ENCODE assay signal across 8 cellular contexts in genomic region chr13:24511824-24512207, GRCh38. TPM values are rescaled to one million over a fixed set of nuclear protein-coding genes. Genes with fewer than 3 reads are reported as not detected.
DNase-seq lines count a peak whose midpoint lies in the region; ATAC-seq and TF ChIP-seq lines count a peak whose summit lies in the region.

No MANE protein-coding gene starts in this region.

- TF ChIP-seq CTCF in kidney epithelial cell (IDR thresholded peaks at IDR 0.05; ENCODE audit: insufficient read depth, low read length, poor library complexity, severe bottlenecking) (no peak), thoracic aorta (IDR thresholded peaks at IDR 0.05) (no peak)

- H3K36me3 ChIP-seq in adipocyte (ENCODE audit: control insufficient read depth, insufficient read depth, low read length, severe bottlenecking) = peaks cover 3% of the 10 kb centered on the region
- no peaks in the 10 kb centered on the region for H3K36me3 ChIP-seq in kidney epithelial cell (ENCODE audit: control insufficient read depth, insufficient read depth, low read length)
- H3K36me3 ChIP-seq in thoracic aorta = no peaks in the 10 kb centered on the region

- peak overlapping the region; percentile 93 for H3K27ac Mint-ChIP-seq in activated naive CD4-positive, alpha-beta T cell treated with anti-CD3 and anti-CD28 coated beads, Interleukin-2, amount 50 U/mL, for 24 hours

- no peak for DNase-seq in activated naive CD4-positive, alpha-beta T cell treated with Interleukin-2 at 50 U/mL for 16 hours
- DNase-seq in KG1 (lab: John Stamatoyannopoulos, UW) = peak; percentile 90
- DNase-seq in adipocyte (ENCODE audit: low read depth) = no peak
- DNase-seq in kidney epithelial cell (ENCODE audit: low read depth) = no peak
- no peak for DNase-seq in thoracic aorta (ENCODE audit: low spot score)
- DNase-seq in NCI-H2196 treated with DMSO at 0.1 percent for 48 hours (lab: John Stamatoyannopoulos, UW; ENCODE audit: unreplicated experiment) = no peak

- H3K4me1 ChIP-seq in adipocyte (ENCODE audit: control insufficient read depth, insufficient read depth, low read length) (peaks cover 15% of the 10 kb centered on the region), thoracic aorta (ENCODE audit: control insufficient read depth in 1 of 2, low read depth in 2 of 2) (peaks cover 10 to 17% of the 10 kb centered on the region in 2 donors)

- no peaks in the 10 kb centered on the region for H3K27me3 Mint-ChIP-seq in activated naive CD4-positive, alpha-beta T cell treated with anti-CD3 and anti-CD28 coated beads, Interleukin-2, amount 50 U/mL, for 24 hours

- H3K27ac ChIP-seq in thoracic aorta = peak overlapping the region; percentile 71 to 83

- no peaks in the 10 kb centered on the region for H3K9me3 Mint-ChIP-seq in activated naive CD4-positive, alpha-beta T cell treated with anti-CD3 and anti-CD28 coated beads, Interleukin-2, amount 50 U/mL, for 24 hours

- H3K27me3 ChIP-seq in adipocyte (replicated peaks; ENCODE audit: control insufficient read depth, insufficient read depth, low read length) (no peaks in the 10 kb centered on the region), kidney epithelial cell (ENCODE audit: control insufficient read depth, insufficient read depth, low read length) (no peaks in the 10 kb centered on the region), thoracic aorta (replicated peaks; ENCODE audit: insufficient read depth) (no peaks in the 10 kb centered on the region)

- peaks cover 48% of the 10 kb centered on the region for H3K4me1 Mint-ChIP-seq in activated naive CD4-positive, alpha-beta T cell treated with anti-CD3 and anti-CD28 coated beads, Interleukin-2, amount 50 U/mL, for 24 hours

- no peak for ATAC-seq in thoracic aorta (ENCODE audit: insufficient number of reproducible peaks, low FRiP score, low read depth)
- no peak for ATAC-seq in GM21576 (IDR thresholded peaks at IDR 0.05; ENCODE audit: unreplicated experiment)

- no peaks in the 10 kb centered on the region for H3K9me3 ChIP-seq in adipocyte (ENCODE audit: control insufficient read depth, low read length)
- H3K9me3 ChIP-seq in thoracic aorta = no peaks in the 10 kb centered on the region

- peaks cover 6% of the 10 kb centered on the region for H3K36me3 Mint-ChIP-seq in activated naive CD4-positive, alpha-beta T cell treated with anti-CD3 and anti-CD28 coated beads, Interleukin-2, amount 50 U/mL, for 24 hours

- peak overlapping the region; percentile 89 for H3K9ac ChIP-seq in adipocyte (ENCODE audit: low read length)

- peak overlapping the region; percentile 93 for H3K4me3 ChIP-seq in adipocyte (ENCODE audit: low read length)
- peak overlapping the region; percentile 76 for H3K4me3 ChIP-seq in kidney epithelial cell (ENCODE audit: low read depth, low read length)
- H3K4me3 ChIP-seq in thoracic aorta = peak overlapping the region; percentile 79

- H3K4me3 Mint-ChIP-seq in activated naive CD4-positive, alpha-beta T cell treated with anti-CD3 and anti-CD28 coated beads, Interleukin-2, amount 50 U/mL, for 24 hours = peak overlapping the region; percentile 91

RNA-seq across cellular contexts. Expression of gene PARP4, which starts 0.8 kb away (rescaled TPM):
- total RNA-seq in kidney epithelial cell = 54.3 and 57.6 TPM in 2 replicates
- 10 to 100 TPM; 28.3 to 48.8 TPM for total RNA-seq in thoracic aorta
